Comparison of ENCODE assay signal across 8 cellular contexts in genomic region chr22:28798810-28799124, GRCh38. TPM values are rescaled to one million over a fixed set of nuclear protein-coding genes. Genes with fewer than 3 reads are reported as not detected.
DNase-seq lines count a peak whose midpoint lies in the region; ATAC-seq and TF ChIP-seq lines count a peak whose summit lies in the region.

No MANE protein-coding gene starts in this region.

- ATAC-seq in activated T-cell treated with anti-CD3 and anti-CD28 coated beads, Interleukin-2, amount 50 U/mL, for 72 hours (replicated peaks in 1 of 2) = no peak
- ATAC-seq in activated naive CD8-positive, alpha-beta T cell treated with anti-CD3 and anti-CD28 coated beads, Interleukin-2, amount 10 ng/mL, durations not matched to agents 7 days and 5 days (ENCODE audit: low read depth) = no peak
- no peak for ATAC-seq in HG03439 (IDR thresholded peaks at IDR 0.05; ENCODE audit: unreplicated experiment)
- ATAC-seq in GM18909 (IDR thresholded peaks at IDR 0.05; ENCODE audit: poor library complexity, unreplicated experiment) = no peak

- H3K9me3 Mint-ChIP-seq in activated T-cell treated with anti-CD3 and anti-CD28 coated beads, Interleukin-2, amount 50 U/mL, for 72 hours = no peaks in the 10 kb centered on the region
- H3K9me3 Mint-ChIP-seq in activated naive CD8-positive, alpha-beta T cell treated with anti-CD3 and anti-CD28 coated beads, Interleukin-2, amount 10 ng/mL, durations not matched to agents 7 days and 5 days = no peaks in the 10 kb centered on the region

- TF ChIP-seq CTCF in liver (IDR thresholded peaks at IDR 0.05; ENCODE audit: low read depth, low read length, missing input control) (no peak), tibial artery (IDR thresholded peaks at IDR 0.05) (no peak)

- DNase-seq in activated T-cell treated with anti-CD3 and anti-CD28 coated beads, Interleukin-2, amount 50 U/mL, for 72 hours = peak; percentile 43 to 52
- DNase-seq in activated T-cell treated with anti-CD3 and anti-CD28 coated beads, Interleukin-2, amount 50 U/mL, for 48 hours = no peak
- DNase-seq in activated naive CD8-positive, alpha-beta T cell treated with anti-CD3 and anti-CD28 coated beads, Interleukin-2, amount 10 ng/mL, durations not matched to agents 7 days and 5 days = no peak
- no peak for DNase-seq in tibial artery
- no peak for DNase-seq in DMS79 (lab: John Stamatoyannopoulos, UW)

- intact Hi-C loops in tibial artery (cut with DNase I; ENCODE audit: low total_unique reads) = loop anchor here (10.0 kb wide), 1 partner anchor 54 kb away; the partner anchor contains the start of genes CHEK2 and HSCB

- TF ChIP-seq RAD21 in liver (IDR thresholded peaks at IDR 0.05) = no peak

- no peaks in the 10 kb centered on the region for H3K27me3 Mint-ChIP-seq in activated T-cell treated with anti-CD3 and anti-CD28 coated beads, Interleukin-2, amount 50 U/mL, for 72 hours (ENCODE audit: low read depth)
- H3K27me3 Mint-ChIP-seq in activated naive CD8-positive, alpha-beta T cell treated with anti-CD3 and anti-CD28 coated beads, Interleukin-2, amount 10 ng/mL, durations not matched to agents 7 days and 5 days = no peaks in the 10 kb centered on the region

- H3K4me1 ChIP-seq in liver (ENCODE audit: control insufficient read depth in 4 of 4, insufficient read depth in 4 of 4, low read length in 3 of 4) = peaks cover 0 to 37% (median 14%) of the 10 kb centered on the region in 4 donors
- H3K4me1 ChIP-seq in tibial artery = peaks cover 0 to 67% (median 49%) of the 10 kb centered on the region in 4 donors

- peaks cover 61% of the 10 kb centered on the region for H3K4me1 Mint-ChIP-seq in activated T-cell treated with anti-CD3 and anti-CD28 coated beads, Interleukin-2, amount 50 U/mL, for 72 hours (ENCODE audit: low read depth)
- peaks cover 54% of the 10 kb centered on the region for H3K4me1 Mint-ChIP-seq in activated naive CD8-positive, alpha-beta T cell treated with anti-CD3 and anti-CD28 coated beads, Interleukin-2, amount 10 ng/mL, durations not matched to agents 7 days and 5 days

- H3K27me3 ChIP-seq in liver (ENCODE audit: control insufficient read depth in 4 of 4, insufficient read depth in 4 of 4, low read length in 3 of 4) (no peaks in the 10 kb centered on the region), tibial artery (no peaks in the 10 kb centered on the region)

- peaks cover 28 to 40% of the 10 kb centered on the region in 2 donors for H3K36me3 Mint-ChIP-seq in activated T-cell treated with anti-CD3 and anti-CD28 coated beads, Interleukin-2, amount 50 U/mL, for 72 hours (ENCODE audit: insufficient read depth in 2 of 2)
- peaks cover 59% of the 10 kb centered on the region for H3K36me3 Mint-ChIP-seq in activated naive CD8-positive, alpha-beta T cell treated with anti-CD3 and anti-CD28 coated beads, Interleukin-2, amount 10 ng/mL, durations not matched to agents 7 days and 5 days

- H3K36me3 ChIP-seq in liver (ENCODE audit: control insufficient read depth in 4 of 4, insufficient read depth in 3 of 4, low read depth in 1 of 4, low read length in 3 of 4) (peaks cover 8 to 52% (median 39%) of the 10 kb centered on the region in 4 donors), tibial artery (peaks cover 37 to 42% (median 39%) of the 10 kb centered on the region in 3 donors)

- H3K27ac ChIP-seq in liver (ENCODE audit: low read depth in 1 of 2, low read length in 2 of 2) (peak overlapping the region; percentile 99), tibial artery (peak overlapping the region; percentile 98 to 100)

- peak overlapping the region; percentile 86 to 89 for H3K4me3 Mint-ChIP-seq in activated T-cell treated with anti-CD3 and anti-CD28 coated beads, Interleukin-2, amount 50 U/mL, for 72 hours
- peak overlapping the region; percentile 99 for H3K4me3 Mint-ChIP-seq in activated naive CD8-positive, alpha-beta T cell treated with anti-CD3 and anti-CD28 coated beads, Interleukin-2, amount 10 ng/mL, durations not matched to agents 7 days and 5 days

- POLR2A ChIA-PET in activated naive CD8-positive, alpha-beta T cell treated with anti-CD3 and anti-CD28 coated beads, Interleukin-2, amount 10 ng/mL, durations not matched to agents 7 days and 5 days (lab: Charles Lee) = interaction anchor here (0.7 to 8.2 kb wide), 7 partner anchors 8 to 880 kb away, joined by 3 to 208 read pairs (median 28); partner anchors contain the start of genes CCDC117 and PITPNB

- H3K9ac ChIP-seq in liver (ENCODE audit: low read depth in 1 of 2, low read length in 2 of 2) = peak overlapping the region; percentile 93 to 100

- H3K9me3 ChIP-seq in liver (ENCODE audit: control insufficient read depth in 4 of 4, low read length in 3 of 4) (no peaks in the 10 kb centered on the region), tibial artery (no peaks in the 10 kb centered on the region)

- WGBS in liver = 0% methylated on average over 2 of the region's 2 CpGs

- peak overlapping the region; percentile 93 for H3K27ac Mint-ChIP-seq in activated T-cell treated with anti-CD3 and anti-CD28 coated beads, Interleukin-2, amount 50 U/mL, for 72 hours
- peak overlapping the region; percentile 97 for H3K27ac Mint-ChIP-seq in activated naive CD8-positive, alpha-beta T cell treated with anti-CD3 and anti-CD28 coated beads, Interleukin-2, amount 10 ng/mL, durations not matched to agents 7 days and 5 days

- H3K4me3 ChIP-seq in liver (ENCODE audit: low read depth in 1 of 3, low read length in 3 of 3) (peak overlapping the region; percentile 91 to 99 (median 98)), tibial artery (peak overlapping the region; percentile 87 to 90)

TF ChIP-seq in liver, 16 proteins besides CTCF, POLR2A, EP300 and RAD21 (continues in another document):
- TF ChIP-seq ATF3 (IDR thresholded peaks at IDR 0.05) (no peak), EGR1 (IDR thresholded peaks at IDR 0.05; ENCODE audit: low read depth in 2 of 2) (no peak), FOXA2 (IDR thresholded peaks at IDR 0.05) (no peak), FOXA1 (IDR thresholded peaks at IDR 0.05) (no peak), REST (IDR thresholded peaks at IDR 0.05) (no peak), HNF4G (IDR thresholded peaks at IDR 0.05) (no peak), MAX (IDR thresholded peaks at IDR 0.05) (no peak)

RNA-seq across cellular contexts. Expression of gene XBP1, which starts 1.6 kb away (rescaled TPM):
- total RNA-seq in activated T-cell treated with anti-CD3 and anti-CD28 coated beads, Interleukin-2, amount 50 U/mL, for 72 hours = 100 to 1,000 TPM; 205 to 209 TPM
- 100 to 1,000 TPM; 178 to 179 TPM for total RNA-seq in activated naive CD8-positive, alpha-beta T cell treated with anti-CD3 and anti-CD28 coated beads, Interleukin-2, amount 10 ng/mL, durations not matched to agents 7 days and 5 days
- total RNA-seq in liver = 100 to 1,000 TPM; 597 to 613 TPM
- polyA plus RNA-seq in liver = 100 to 1,000 TPM; 303 to 705 TPM

RNA-seq across cellular contexts. Expression of gene CCDC117, which starts 26.3 kb away (rescaled TPM):
- total RNA-seq in activated T-cell treated with anti-CD3 and anti-CD28 coated beads, Interleukin-2, amount 50 U/mL, for 72 hours = 10 to 100 TPM; 24.0 to 26.9 TPM
- total RNA-seq in activated naive CD8-positive, alpha-beta T cell treated with anti-CD3 and anti-CD28 coated beads, Interleukin-2, amount 10 ng/mL, durations not matched to agents 7 days and 5 days = 10 to 100 TPM; 27.8 to 28.0 TPM
- 10 to 100 TPM; 23.2 to 24.0 TPM for total RNA-seq in liver
- 1 to 10 TPM; 8.1 to 9.3 TPM for polyA plus RNA-seq in liver

RNA-seq across cellular contexts. Expression of gene HSCB, which starts 56.9 kb away (rescaled TPM):
- 10 to 100 TPM; 21.6 to 24.1 TPM for total RNA-seq in activated T-cell treated with anti-CD3 and anti-CD28 coated beads, Interleukin-2, amount 50 U/mL, for 72 hours
- total RNA-seq in activated naive CD8-positive, alpha-beta T cell treated with anti-CD3 and anti-CD28 coated beads, Interleukin-2, amount 10 ng/mL, durations not matched to agents 7 days and 5 days = 10 to 100 TPM; 15.1 to 18.1 TPM
- total RNA-seq in liver = 10 to 100 TPM; 12.2 to 14.0 TPM
- 10 to 100 TPM; 16.2 to 22.1 TPM for polyA plus RNA-seq in liver

RNA-seq across cellular contexts. Expression of gene CHEK2, which starts 57.1 kb away (rescaled TPM):
- 10 to 100 TPM; 29.2 to 32.1 TPM for total RNA-seq in activated T-cell treated with anti-CD3 and anti-CD28 coated beads, Interleukin-2, amount 50 U/mL, for 72 hours
- 10 to 100 TPM; 33.6 to 36.7 TPM for total RNA-seq in activated naive CD8-positive, alpha-beta T cell treated with anti-CD3 and anti-CD28 coated beads, Interleukin-2, amount 10 ng/mL, durations not matched to agents 7 days and 5 days
- total RNA-seq in liver = 10 to 100 TPM in 1 of 2 donors, 1 to 10 TPM in 1; 2.8 to 10.6 TPM
- 1 to 10 TPM; 1.4 to 2.7 TPM for polyA plus RNA-seq in liver

Comparison
In these comparisons a context has a peak if more than half of its experiments do, and no peak if none do; other contexts are left out.
1. DNase-seq: peak in activated T-cell treated with anti-CD3 and anti-CD28 coated beads, Interleukin-2, amount 50 U/mL, for 72 hours (2 of 2); none in activated T-cell treated with anti-CD3 and anti-CD28 coated beads, Interleukin-2, amount 50 U/mL, for 48 hours (0 of 2), activated naive CD8-positive, alpha-beta T cell treated with anti-CD3 and anti-CD28 coated beads, Interleukin-2, amount 10 ng/mL, durations not matched to agents 7 days and 5 days (single experiment), tibial artery (0 of 2) and DMS79 (single experiment).